In the genomic region with DNA sequence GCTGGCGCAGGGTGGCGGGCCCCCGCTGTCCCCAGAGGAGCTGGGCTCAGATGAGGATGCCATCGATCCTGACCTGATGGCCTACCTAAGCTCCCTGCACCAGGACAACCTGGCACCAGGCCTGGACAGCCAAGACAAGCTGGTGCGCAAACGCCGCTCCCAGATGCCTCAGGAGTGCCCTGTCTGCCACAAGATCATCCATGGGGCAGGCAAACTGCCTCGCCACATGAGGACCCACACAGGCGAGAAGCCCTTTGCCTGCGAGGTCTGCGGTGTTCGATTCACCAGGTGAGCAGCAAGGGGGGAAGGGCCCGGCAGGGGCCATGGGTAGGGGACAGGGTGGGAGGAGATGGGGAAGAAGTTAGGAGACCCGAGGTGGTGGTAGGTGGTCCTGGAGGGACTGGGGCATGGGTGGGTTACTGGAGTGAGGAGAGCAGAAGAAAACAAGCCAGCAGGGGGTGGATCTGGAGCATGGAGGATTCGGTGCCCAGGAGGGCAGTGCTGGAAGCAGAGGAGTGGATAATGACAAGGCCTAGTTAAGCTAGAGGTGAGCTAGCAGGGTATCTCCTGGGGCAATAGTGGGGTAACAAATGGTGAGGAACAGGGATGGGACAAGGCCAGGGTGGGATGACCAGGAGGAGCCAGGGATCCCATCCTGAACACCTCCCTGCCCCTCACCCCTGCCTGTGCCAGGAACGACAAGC, we compare ENCODE assay signal across 1 cellular context.
TF ChIP-seq lines count a peak whose summit lies in the region.

No MANE protein-coding gene starts in this region.

TF ChIP-seq in HEK293, 187 proteins besides CTCF, POLR2A, EP300 and RAD21 (continued from another document):
- TF ChIP-seq, protein P1, sequence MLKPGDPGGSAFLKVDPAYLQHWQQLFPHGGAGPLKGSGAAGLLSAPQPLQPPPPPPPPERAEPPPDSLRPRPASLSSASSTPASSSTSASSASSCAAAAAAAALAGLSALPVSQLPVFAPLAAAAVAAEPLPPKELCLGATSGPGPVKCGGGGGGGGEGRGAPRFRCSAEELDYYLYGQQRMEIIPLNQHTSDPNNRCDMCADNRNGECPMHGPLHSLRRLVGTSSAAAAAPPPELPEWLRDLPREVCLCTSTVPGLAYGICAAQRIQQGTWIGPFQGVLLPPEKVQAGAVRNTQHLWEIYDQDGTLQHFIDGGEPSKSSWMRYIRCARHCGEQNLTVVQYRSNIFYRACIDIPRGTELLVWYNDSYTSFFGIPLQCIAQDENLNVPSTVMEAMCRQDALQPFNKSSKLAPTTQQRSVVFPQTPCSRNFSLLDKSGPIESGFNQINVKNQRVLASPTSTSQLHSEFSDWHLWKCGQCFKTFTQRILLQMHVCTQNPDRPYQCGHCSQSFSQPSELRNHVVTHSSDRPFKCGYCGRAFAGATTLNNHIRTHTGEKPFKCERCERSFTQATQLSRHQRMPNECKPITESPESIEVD (tag by site-specific recombination; IDR thresholded peaks at IDR 0.05), result no peak
- TF ChIP-seq ZNF792 (tag by site-specific recombination; IDR thresholded peaks at IDR 0.05), result no peak
- no peak for TF ChIP-seq SCRT1 (tag by site-specific recombination; IDR thresholded peaks at IDR 0.05; ENCODE audit: borderline replicate concordance)
- no peak for TF ChIP-seq ZNF121 (tag by site-specific recombination; IDR thresholded peaks at IDR 0.05)
- TF ChIP-seq, protein P2, sequence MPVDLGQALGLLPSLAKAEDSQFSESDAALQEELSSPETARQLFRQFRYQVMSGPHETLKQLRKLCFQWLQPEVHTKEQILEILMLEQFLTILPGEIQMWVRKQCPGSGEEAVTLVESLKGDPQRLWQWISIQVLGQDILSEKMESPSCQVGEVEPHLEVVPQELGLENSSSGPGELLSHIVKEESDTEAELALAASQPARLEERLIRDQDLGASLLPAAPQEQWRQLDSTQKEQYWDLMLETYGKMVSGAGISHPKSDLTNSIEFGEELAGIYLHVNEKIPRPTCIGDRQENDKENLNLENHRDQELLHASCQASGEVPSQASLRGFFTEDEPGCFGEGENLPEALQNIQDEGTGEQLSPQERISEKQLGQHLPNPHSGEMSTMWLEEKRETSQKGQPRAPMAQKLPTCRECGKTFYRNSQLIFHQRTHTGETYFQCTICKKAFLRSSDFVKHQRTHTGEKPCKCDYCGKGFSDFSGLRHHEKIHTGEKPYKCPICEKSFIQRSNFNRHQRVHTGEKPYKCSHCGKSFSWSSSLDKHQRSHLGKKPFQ (tag by site-specific recombination; IDR thresholded peaks at IDR 0.05), result no peak
- no peak for TF ChIP-seq ZSCAN23 (tag by site-specific recombination; IDR thresholded peaks at IDR 0.05)
